In genomic region chr11:132531921-132532320, GRCh38 we compare ENCODE assay signal across 1 cellular context.
TF ChIP-seq lines count a peak whose summit lies in the region.

No MANE protein-coding gene starts in this region.

TF ChIP-seq in H1, 55 proteins besides CTCF, POLR2A, EP300 and RAD21 (continued from another document):
- TF ChIP-seq TAF7 (optimal IDR thresholded peaks at IDR 0.05; ENCODE audit: borderline replicate concordance, low read depth, low read length) (no peak), RXRA (IDR thresholded peaks at IDR 0.05; ENCODE audit: insufficient read depth, low read depth, low read length) (no peak), CTBP2 (IDR thresholded peaks at IDR 0.05; ENCODE audit: borderline replicate concordance, insufficient read depth, insufficient read length, low read length) (no peak), SIN3A (conservative IDR thresholded peaks at IDR 0.05 in 1 of 2, IDR thresholded peaks at IDR 0.05 in 1 of 2; ENCODE audit: low read depth in 1 of 2, low read length in 2 of 2) (no peak), HDAC6 (IDR thresholded peaks at IDR 0.05; ENCODE audit: low read depth, low read length) (no peak), KDM4A (IDR thresholded peaks at IDR 0.05; ENCODE audit: low read depth, low read length, severe bottlenecking) (no peak), RNF2 (IDR thresholded peaks at IDR 0.05; ENCODE audit: borderline replicate concordance, low read depth, low read length, missing control alignments, poor library complexity, severe bottlenecking) (no peak), CEBPB (IDR thresholded peaks at IDR 0.05; ENCODE audit: low read depth, low read length) (no peak), KDM5A (IDR thresholded peaks at IDR 0.05; ENCODE audit: low read length) (no peak), JUN (IDR thresholded peaks at IDR 0.05; ENCODE audit: low read depth, low read length) (no peak), TEAD4 (IDR thresholded peaks at IDR 0.05; ENCODE audit: low read depth, low read length) (no peak), BRCA1 (IDR thresholded peaks at IDR 0.05; ENCODE audit: low read depth, low read length) (no peak)
- TF ChIP-seq, protein P1, sequence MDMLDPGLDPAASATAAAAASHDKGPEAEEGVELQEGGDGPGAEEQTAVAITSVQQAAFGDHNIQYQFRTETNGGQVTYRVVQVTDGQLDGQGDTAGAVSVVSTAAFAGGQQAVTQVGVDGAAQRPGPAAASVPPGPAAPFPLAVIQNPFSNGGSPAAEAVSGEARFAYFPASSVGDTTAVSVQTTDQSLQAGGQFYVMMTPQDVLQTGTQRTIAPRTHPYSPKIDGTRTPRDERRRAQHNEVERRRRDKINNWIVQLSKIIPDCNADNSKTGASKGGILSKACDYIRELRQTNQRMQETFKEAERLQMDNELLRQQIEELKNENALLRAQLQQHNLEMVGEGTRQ (IDR thresholded peaks at IDR 0.05; ENCODE audit: low read length) = no peak
TF ChIP-seq in H1: peak in this region for 0.
